ENCODE assay signal across 15 cellular contexts in the genomic region with DNA sequence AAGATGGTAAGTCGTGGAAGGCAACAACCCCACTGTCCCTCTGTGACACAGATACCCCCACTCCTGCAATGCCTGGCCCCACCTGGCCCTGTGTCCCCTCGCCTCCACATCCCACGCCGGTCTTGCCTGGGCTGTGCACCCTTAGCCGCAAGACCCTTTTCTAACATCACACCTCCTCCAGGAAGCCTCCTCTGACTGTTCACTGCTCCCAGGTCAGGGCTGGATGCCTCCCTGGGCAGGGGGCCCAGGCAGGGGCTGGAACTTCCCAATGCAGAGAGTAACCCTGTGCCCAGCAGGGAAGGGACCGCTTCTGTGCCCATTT. TPM values are rescaled to one million over a fixed set of nuclear protein-coding genes. Genes with fewer than 3 reads are reported as not detected.
DNase-seq lines count a peak whose midpoint lies in the region; ATAC-seq and TF ChIP-seq lines count a peak whose summit lies in the region.
"Had no signal": no experiment of that assay in that cellular context is flagged by ENCODE, and none has a peak within 500 bp of the region (broad histone marks: within the 10 kb centered on the region; RNA-seq: fewer than 3 reads in every experiment).

No MANE protein-coding gene starts in this region.

- dilution Hi-C loops in mammary epithelial cell (cut with HindIII; ENCODE audit: low sequenced_read_pairs), result loop anchor here (5.0 kb wide), 2 partner anchors 56 to 86 kb away; no protein-coding TSS in a partner anchor

- DNase-seq in MCF 10A (ENCODE audit: unreplicated experiment) (no peak), mammary epithelial cell (no peak), memory B cell (ENCODE audit: low spot score in 2 of 2) (no peak), type B pancreatic cell (ENCODE audit: extremely low spot score, unreplicated experiment) (no peak), heart left ventricle (no peak)
- DNase-seq in activated naive CD8-positive, alpha-beta T cell treated with anti-CD3 and anti-CD28 coated beads, Interleukin-2, amount 10 ng/mL, durations not matched to agents 7 days and 5 days, result no peak
- no peak for DNase-seq in activated CD8-positive, alpha-beta T cell treated with anti-CD3 and anti-CD28 coated beads, Interleukin-2, amount 10 ng/mL, durations not matched to agents 7 days and 5 days
- DNase-seq in stimulated activated CD4-positive, alpha-beta T cell treated with anti-CD3 and anti-CD28 coated beads, Interleukin-4, amount 100 ng/mL, for 4 hours, result no peak
- DNase-seq: ACHN; colonic mucosa; head of caudate nucleus; NCI-H446; stimulated activated naive CD4-positive, alpha-beta T cell treated with Interleukin-2 at 50 U/mL for 16 hours had no signal

- H3K9ac ChIP-seq in mammary epithelial cell (ENCODE audit: insufficient read depth, low read length), result no peak overlapping the region

- H4K20me1 ChIP-seq in mammary epithelial cell (ENCODE audit: insufficient read depth, low read length), result no peaks in the 10 kb centered on the region

- intact Hi-C loops in MCF 10A (cut with micrococcal nuclease), result no loop called here
- intact Hi-C loops in mammary epithelial cell (cut with micrococcal nuclease), result loop anchor here (10.0 kb wide), 1 partner anchor 103 kb away; no protein-coding TSS in a partner anchor
- intact Hi-C loops in heart left ventricle (cut with DNase I), result loop anchor here in 2 of 10 donors (10.0 kb wide), 2 partner anchors 133 to 183 kb away; no protein-coding TSS in a partner anchor

- ATAC-seq in activated naive CD8-positive, alpha-beta T cell treated with anti-CD3 and anti-CD28 coated beads, Interleukin-2, amount 10 ng/mL, durations not matched to agents 7 days and 5 days (ENCODE audit: low read depth), result no peak
- no peak for ATAC-seq in memory B cell (ENCODE audit: low read depth)
- ATAC-seq in activated CD8-positive, alpha-beta T cell treated with anti-CD3 and anti-CD28 coated beads, Interleukin-2, amount 10 ng/mL, durations not matched to agents 7 days and 5 days, result no peak
- no peak for ATAC-seq in heart left ventricle

- no peak overlapping the region for H3K27ac ChIP-seq in mammary epithelial cell (ENCODE audit: insufficient read depth, low read depth, low read length)
- H3K27ac ChIP-seq in heart left ventricle, result no peak overlapping the region
- H3K27ac ChIP-seq: colonic mucosa, neutrophil, vagina had no signal

- in situ Hi-C loops in mammary epithelial cell (cut with MboI; ENCODE audit: low sequenced_read_pairs in 2 of 2), result no loop called here

- TF ChIP-seq CTCF in MCF 10A (IDR thresholded peaks at IDR 0.05; ENCODE audit: unreplicated experiment), result no peak
- TF ChIP-seq CTCF in mammary epithelial cell (conservative IDR thresholded peaks at IDR 0.05 in 1 of 2, IDR thresholded peaks at IDR 0.05 in 1 of 2; ENCODE audit: extremely low read depth in 1 of 2, insufficient read depth in 1 of 2, low read depth in 1 of 2, low read length in 2 of 2), result no peak
- TF ChIP-seq CTCF in type B pancreatic cell (conservative IDR thresholded peaks at IDR 0.05), result no peak
- TF ChIP-seq CTCF in heart left ventricle (IDR thresholded peaks at IDR 0.05), result no peak

- BruUV-seq in MCF 10A (replicated peaks; lab: Mats Ljungman, UMichigan) (no TSS peak), mammary epithelial cell (replicated peaks; lab: Mats Ljungman, UMichigan) (no TSS peak)

- H3K9me3 Mint-ChIP-seq in MCF 10A (ENCODE audit: unreplicated experiment), result no peaks in the 10 kb centered on the region
- no peaks in the 10 kb centered on the region for H3K9me3 Mint-ChIP-seq in activated naive CD8-positive, alpha-beta T cell treated with anti-CD3 and anti-CD28 coated beads, Interleukin-2, amount 10 ng/mL, durations not matched to agents 7 days and 5 days
- H3K9me3 Mint-ChIP-seq in memory B cell, result no peaks in the 10 kb centered on the region
- no peaks in the 10 kb centered on the region for H3K9me3 Mint-ChIP-seq in type B pancreatic cell
- no peaks in the 10 kb centered on the region for H3K9me3 Mint-ChIP-seq in activated CD8-positive, alpha-beta T cell treated with anti-CD3 and anti-CD28 coated beads, Interleukin-2, amount 10 ng/mL, durations not matched to agents 7 days and 5 days (ENCODE audit: insufficient read depth)

- H3K36me3 ChIP-seq in mammary epithelial cell (ENCODE audit: insufficient read depth, low read length) (no peaks in the 10 kb centered on the region), heart left ventricle (no peaks in the 10 kb centered on the region)
- H3K36me3 ChIP-seq: colonic mucosa, neutrophil, vagina had no signal

- H3K4me1 ChIP-seq in mammary epithelial cell (ENCODE audit: insufficient read depth, low read length) (no peaks in the 10 kb centered on the region), heart left ventricle (peaks cover 0 to 20% (median 2%) of the 10 kb centered on the region in 12 donors)

- H3K4me1 Mint-ChIP-seq in MCF 10A (ENCODE audit: insufficient read depth, unreplicated experiment) (no peaks in the 10 kb centered on the region), memory B cell (peaks cover 9% of the 10 kb centered on the region), type B pancreatic cell (ENCODE audit: unreplicated experiment) (peaks cover 27% of the 10 kb centered on the region)
- no peaks in the 10 kb centered on the region for H3K4me1 Mint-ChIP-seq in activated naive CD8-positive, alpha-beta T cell treated with anti-CD3 and anti-CD28 coated beads, Interleukin-2, amount 10 ng/mL, durations not matched to agents 7 days and 5 days
- H3K4me1 Mint-ChIP-seq in activated CD8-positive, alpha-beta T cell treated with anti-CD3 and anti-CD28 coated beads, Interleukin-2, amount 10 ng/mL, durations not matched to agents 7 days and 5 days (ENCODE audit: low read depth), result peaks cover 5% of the 10 kb centered on the region

- CTCF ChIA-PET in MCF 10A (lab: Yijun Ruan, JAX), result no interaction called here
- CTCF ChIA-PET in mammary epithelial cell (lab: Charles Lee; ENCODE audit: low non-redundant PET), result no interaction called here
- CTCF ChIA-PET in activated CD8-positive, alpha-beta T cell treated with anti-CD3 and anti-CD28 coated beads, Interleukin-2, amount 10 ng/mL, durations not matched to agents 7 days and 5 days (lab: Charles Lee), result no interaction called here

- H3K4me2 ChIP-seq in mammary epithelial cell (ENCODE audit: insufficient read depth, low read depth, low read length), result no peak overlapping the region

- peak overlapping the region; percentile 3 for H3K4me3 Mint-ChIP-seq in MCF 10A (ENCODE audit: unreplicated experiment)
- H3K4me3 Mint-ChIP-seq in activated naive CD8-positive, alpha-beta T cell treated with anti-CD3 and anti-CD28 coated beads, Interleukin-2, amount 10 ng/mL, durations not matched to agents 7 days and 5 days, result peak overlapping the region; percentile 3
- H3K4me3 Mint-ChIP-seq in memory B cell, result peak overlapping the region; percentile 68
- H3K4me3 Mint-ChIP-seq in type B pancreatic cell, result peak overlapping the region; percentile 87
- H3K4me3 Mint-ChIP-seq in activated CD8-positive, alpha-beta T cell treated with anti-CD3 and anti-CD28 coated beads, Interleukin-2, amount 10 ng/mL, durations not matched to agents 7 days and 5 days, result no peak overlapping the region

- no peak for TF ChIP-seq POLR2A in heart left ventricle (IDR thresholded peaks at IDR 0.05)

- POLR2A ChIA-PET in MCF 10A (lab: Yijun Ruan, JAX), result interaction anchor here (0.6 kb wide), 1 partner anchor 10 kb away, joined by 3 read pairs; no protein-coding TSS in a partner anchor
- POLR2A ChIA-PET in activated naive CD8-positive, alpha-beta T cell treated with anti-CD3 and anti-CD28 coated beads, Interleukin-2, amount 10 ng/mL, durations not matched to agents 7 days and 5 days (lab: Charles Lee), result no interaction called here
- POLR2A ChIA-PET in activated CD8-positive, alpha-beta T cell treated with anti-CD3 and anti-CD28 coated beads, Interleukin-2, amount 10 ng/mL, durations not matched to agents 7 days and 5 days (lab: Charles Lee), result no interaction called here

- H3K27me3 Mint-ChIP-seq in MCF 10A (ENCODE audit: insufficient read depth, unreplicated experiment) (peaks cover 56% of the 10 kb centered on the region), memory B cell (peaks cover 30% of the 10 kb centered on the region), type B pancreatic cell (no peaks in the 10 kb centered on the region)
- H3K27me3 Mint-ChIP-seq in activated naive CD8-positive, alpha-beta T cell treated with anti-CD3 and anti-CD28 coated beads, Interleukin-2, amount 10 ng/mL, durations not matched to agents 7 days and 5 days, result peaks cover 44% of the 10 kb centered on the region
- peaks cover 50% of the 10 kb centered on the region for H3K27me3 Mint-ChIP-seq in activated CD8-positive, alpha-beta T cell treated with anti-CD3 and anti-CD28 coated beads, Interleukin-2, amount 10 ng/mL, durations not matched to agents 7 days and 5 days (ENCODE audit: low read depth)

- H3K9me3 ChIP-seq in mammary epithelial cell (replicated peaks; ENCODE audit: insufficient read depth, low read length) (no peaks in the 10 kb centered on the region), heart left ventricle (no peaks in the 10 kb centered on the region)
- H3K9me3 ChIP-seq: colonic mucosa, neutrophil, vagina had no signal

- H3K4me3 ChIP-seq in mammary epithelial cell (replicated peaks in 1 of 3; ENCODE audit: insufficient read depth in 1 of 3, low read depth in 2 of 3, low read length in 3 of 3) (no peak overlapping the region), heart left ventricle (no peak overlapping the region)
- H3K4me3 ChIP-seq: colonic mucosa, vagina had no signal

- no peak overlapping the region for H2AFZ ChIP-seq in mammary epithelial cell (ENCODE audit: low read depth, low read length)

- H3K79me2 ChIP-seq in mammary epithelial cell (ENCODE audit: insufficient read depth, low read length), result no peaks in the 10 kb centered on the region

- 52% methylated on average over 6 of the region's 6 CpGs for WGBS in mammary epithelial cell (ENCODE audit: low coverage, missing lambda C conversion rate)
- WGBS in heart left ventricle, 4 donors, result 75 to 87% (median 77%) methylated on average over 6 of the region's 6 CpGs

- H3K36me3 Mint-ChIP-seq in MCF 10A (ENCODE audit: insufficient read depth, unreplicated experiment) (no peaks in the 10 kb centered on the region), memory B cell (no peaks in the 10 kb centered on the region), type B pancreatic cell (no peaks in the 10 kb centered on the region)
- H3K36me3 Mint-ChIP-seq in activated naive CD8-positive, alpha-beta T cell treated with anti-CD3 and anti-CD28 coated beads, Interleukin-2, amount 10 ng/mL, durations not matched to agents 7 days and 5 days, result no peaks in the 10 kb centered on the region
- H3K36me3 Mint-ChIP-seq in activated CD8-positive, alpha-beta T cell treated with anti-CD3 and anti-CD28 coated beads, Interleukin-2, amount 10 ng/mL, durations not matched to agents 7 days and 5 days (ENCODE audit: low read depth), result no peaks in the 10 kb centered on the region

- H3K27ac Mint-ChIP-seq in MCF 10A (ENCODE audit: low read depth, unreplicated experiment) (no peak overlapping the region), memory B cell (no peak overlapping the region), type B pancreatic cell (peak overlapping the region; percentile 92)
- no peak overlapping the region for H3K27ac Mint-ChIP-seq in activated naive CD8-positive, alpha-beta T cell treated with anti-CD3 and anti-CD28 coated beads, Interleukin-2, amount 10 ng/mL, durations not matched to agents 7 days and 5 days
- H3K27ac Mint-ChIP-seq in activated CD8-positive, alpha-beta T cell treated with anti-CD3 and anti-CD28 coated beads, Interleukin-2, amount 10 ng/mL, durations not matched to agents 7 days and 5 days, result no peak overlapping the region

- H3K27me3 ChIP-seq in mammary epithelial cell (ENCODE audit: insufficient read depth, low read length) (peaks cover 14% of the 10 kb centered on the region), heart left ventricle (peaks cover 10 to 53% (median 34%) of the 10 kb centered on the region in 9 donors)

RNA-seq across cellular contexts. Expression of gene FBN3, which starts 1.3 kb away (rescaled TPM):
- not detected in 2 replicates for total RNA-seq in MCF 10A (2022)
- under 1 TPM in 1 of 2 donors, not detected in 1; under 0.01 TPM for total RNA-seq in mammary epithelial cell
- not detected for polyA plus RNA-seq in mammary epithelial cell
- not detected for polyA minus RNA-seq in mammary epithelial cell
- total RNA-seq in activated naive CD8-positive, alpha-beta T cell treated with anti-CD3 and anti-CD28 coated beads, Interleukin-2, amount 10 ng/mL, durations not matched to agents 7 days and 5 days, result under 1 TPM; 0.03 to 0.50 TPM
- total RNA-seq in type B pancreatic cell (ENCODE audit: low replicate concordance), result 18.0 and 63.7 TPM in 2 replicates
- total RNA-seq in activated CD8-positive, alpha-beta T cell treated with anti-CD3 and anti-CD28 coated beads, Interleukin-2, amount 10 ng/mL, durations not matched to agents 7 days and 5 days, result under 1 TPM in 1 of 2 experiments, not detected in 1; 0.03 TPM
- total RNA-seq in heart left ventricle, result under 1 TPM in 1 of 9 donors, not detected in 8; 0.32 TPM
- not detected for polyA plus RNA-seq in heart left ventricle
- total RNA-seq: vagina had no signal

Comparison
In these comparisons a context has a peak if more than half of its experiments do, and no peak if none do; other contexts are left out.
1. RNA of gene FBN3, which starts 1.3 kb away (total RNA-seq): 18.0 to 63.7 TPM in type B pancreatic cell; 0.03 to 0.50 TPM in activated naive CD8-positive, alpha-beta T cell treated with anti-CD3 and anti-CD28 coated beads, Interleukin-2, amount 10 ng/mL, durations not matched to agents 7 days and 5 days, 0.03 TPM in activated CD8-positive, alpha-beta T cell treated with anti-CD3 and anti-CD28 coated beads, Interleukin-2, amount 10 ng/mL, durations not matched to agents 7 days and 5 days, not detected in MCF 10A, under 0.01 TPM in mammary epithelial cell and 0.32 TPM in heart left ventricle; every median in the first group is over 10 times any median in the second.